ENCODE assay signal across 19 cellular contexts in genomic region chr14:69882086-69882864, GRCh38. TPM values are rescaled to one million over a fixed set of nuclear protein-coding genes. Genes with fewer than 3 reads are reported as not detected.
DNase-seq lines count a peak whose midpoint lies in the region; FAIRE-seq and TF ChIP-seq lines count a peak whose summit lies in the region.
"Had no signal": no experiment of that assay in that cellular context is flagged by ENCODE, and none has a peak within 500 bp of the region (broad histone marks: within the 10 kb centered on the region; RNA-seq: fewer than 3 reads in every experiment).

No MANE protein-coding gene starts in this region.

- no peak overlapping the region for H3K27ac ChIP-seq in kidney (ENCODE audit: low read depth in 2 of 2, low read length in 2 of 2)
- H3K27ac ChIP-seq: adrenal gland, left lung had no signal

- H3K4me1 ChIP-seq in kidney (ENCODE audit: control insufficient read depth in 1 of 2, insufficient read depth in 1 of 2, low read depth in 1 of 2, low read length in 2 of 2) = peaks cover 0 to 2% of the 10 kb centered on the region in 2 donors

- intact Hi-C loops in kidney (cut with DNase I) = no loop called here

- no peak overlapping the region for H3K4me3 ChIP-seq in H7 (ENCODE audit: insufficient read depth, low read depth, low read length)
- peak overlapping the region; percentile 5 for H3K4me3 ChIP-seq in skeletal muscle cell (ENCODE audit: low read depth, low read length)
- no peak overlapping the region for H3K4me3 ChIP-seq in kidney (ENCODE audit: low read length in 2 of 2)
- H3K4me3 ChIP-seq: adrenal gland, left lung had no signal

- peaks cover 15% of the 10 kb centered on the region for H3K4me1 Mint-ChIP-seq in glutamatergic neuron (ENCODE audit: low read depth, unreplicated experiment)
- H3K4me1 Mint-ChIP-seq: activated B cell treated with CpG ODN at 0.5 μM for 24 hours had no signal

- H3K9me3 ChIP-seq in kidney (ENCODE audit: control insufficient read depth in 1 of 2, low read length in 2 of 2) = no peaks in the 10 kb centered on the region
- H3K9me3 ChIP-seq: adrenal gland, left lung had no signal

- H3K36me3 ChIP-seq in H7 (replicated peaks; ENCODE audit: control insufficient read depth, insufficient read depth, low read length) (no peaks in the 10 kb centered on the region), kidney (ENCODE audit: control insufficient read depth in 1 of 2, insufficient read depth in 2 of 2, low read length in 2 of 2) (no peaks in the 10 kb centered on the region)
- H3K36me3 ChIP-seq: adrenal gland, left lung had no signal

- peaks cover 37% of the 10 kb centered on the region for H3K27me3 ChIP-seq in H7 (ENCODE audit: control insufficient read depth, insufficient read depth, low read length)

- no peak for TF ChIP-seq CTCF in glutamatergic neuron (IDR thresholded peaks at IDR 0.05; ENCODE audit: partially characterized antibody, unreplicated experiment)
- TF ChIP-seq CTCF in kidney (IDR thresholded peaks at IDR 0.05; ENCODE audit: borderline replicate concordance, extremely low read depth, insufficient read depth) = no peak

- H3K36me3 Mint-ChIP-seq in glutamatergic neuron (ENCODE audit: unreplicated experiment) = no peaks in the 10 kb centered on the region
- H3K36me3 Mint-ChIP-seq: naive thymus-derived CD4-positive, alpha-beta T cell; stimulated activated effector memory CD8-positive, alpha-beta T cell treated with anti-CD3 and anti-CD28 coated beads, Interleukin-12 subunit alpha, Interleukin-12 subunit beta, amount 100 ng/mL, for 72 hours had no signal

- no peak overlapping the region for H3K4me3 Mint-ChIP-seq in glutamatergic neuron (ENCODE audit: unreplicated experiment)
- H3K4me3 Mint-ChIP-seq: activated B cell treated with CpG ODN at 0.5 μM for 24 hours; naive thymus-derived CD4-positive, alpha-beta T cell; stimulated activated effector memory CD8-positive, alpha-beta T cell treated with anti-CD3 and anti-CD28 coated beads, Interleukin-12 subunit alpha, Interleukin-12 subunit beta, amount 100 ng/mL, for 72 hours had no signal

- H3K27ac Mint-ChIP-seq in glutamatergic neuron (ENCODE audit: unreplicated experiment) = no peak overlapping the region
- H3K27ac Mint-ChIP-seq: activated B cell treated with CpG ODN at 0.5 μM for 24 hours; naive thymus-derived CD4-positive, alpha-beta T cell; stimulated activated effector memory CD8-positive, alpha-beta T cell treated with anti-CD3 and anti-CD28 coated beads, Interleukin-12 subunit alpha, Interleukin-12 subunit beta, amount 100 ng/mL, for 72 hours had no signal

- peaks cover 1% of the 10 kb centered on the region for H3K9me3 Mint-ChIP-seq in glutamatergic neuron (ENCODE audit: unreplicated experiment)
- H3K9me3 Mint-ChIP-seq: activated B cell treated with CpG ODN at 0.5 μM for 24 hours; naive thymus-derived CD4-positive, alpha-beta T cell; stimulated activated effector memory CD8-positive, alpha-beta T cell treated with anti-CD3 and anti-CD28 coated beads, Interleukin-12 subunit alpha, Interleukin-12 subunit beta, amount 100 ng/mL, for 72 hours had no signal

- no peak for FAIRE-seq in kidney (lab: Jason Lieb, UNC)
- FAIRE-seq: GM12891 had no signal

- DNase-seq in H7 = peak; percentile 32
- DNase-seq in NCI-H524 treated with DMSO at 0.1 percent for 48 hours (lab: John Stamatoyannopoulos, UW) = peak; percentile 98
- peak; percentile 24 for DNase-seq in glutamatergic neuron
- no peak for DNase-seq in skeletal muscle cell (ENCODE audit: low read depth)
- no peak for DNase-seq in stimulated activated CD4-positive, alpha-beta T cell treated with anti-CD3 and anti-CD28 coated beads, Interleukin-12 subunit alpha, Interleukin-12 subunit beta, amount 100 ng/mL, for 4 hours
- no peak for DNase-seq in kidney
- no peak for DNase-seq in NCI-H510A (lab: John Stamatoyannopoulos, UW)
- DNase-seq: activated B cell treated with CpG ODN at 0.5 μM for 24 hours; activated CD4-positive, alpha-beta T cell treated with anti-CD3 and anti-CD28 coated beads, Interleukin-2, amount 50 U/mL, for 48 hours; activated effector memory CD4-positive, alpha-beta T cell treated with anti-CD3 and anti-CD28 coated beads, Interleukin-2, amount 50 U/mL, for 16 hours; adrenal gland; cortex of kidney; left lung; naive thymus-derived CD4-positive, alpha-beta T cell; NCI-H1092; NCI-H2029; stimulated activated CD4-positive, alpha-beta T cell treated with anti-CD3 and anti-CD28 coated beads, Interleukin-2, amount 100 ng/mL, for 24 hours had no signal

- peaks cover 6% of the 10 kb centered on the region for H3K27me3 Mint-ChIP-seq in glutamatergic neuron (ENCODE audit: unreplicated experiment)

- no peak overlapping the region for H3K9ac ChIP-seq in kidney (ENCODE audit: low read length in 2 of 2)

RNA-seq across cellular contexts. Expression of gene SMOC1, which starts 3.1 kb away (rescaled TPM):
- 0.11 and 0.14 TPM in 2 replicates for total RNA-seq in H7 (2014; rRNA removed; shearing (Covaris generic))
- total RNA-seq in glutamatergic neuron (ENCODE audit: unreplicated experiment) = 0.49 TPM
- 2.8 TPM for total RNA-seq in kidney
- polyA plus RNA-seq in kidney (ENCODE audit: insufficient read depth, low read depth, low replicate concordance) = 1.2 TPM
- total RNA-seq: activated B cell treated with CpG ODN at 0.5 μM for 24 hours had no signal
- polyA plus RNA-seq: naive thymus-derived CD4-positive, alpha-beta T cell had no signal

Comparison
In these comparisons a context has a peak if more than half of its experiments do, and no peak if none do; other contexts are left out.
1. DNase-seq: peak in H7 (single experiment), NCI-H524 treated with DMSO at 0.1 percent for 48 hours (single experiment) and glutamatergic neuron (single experiment); none in skeletal muscle cell (single experiment), stimulated activated CD4-positive, alpha-beta T cell treated with anti-CD3 and anti-CD28 coated beads, Interleukin-12 subunit alpha, Interleukin-12 subunit beta, amount 100 ng/mL, for 4 hours (single experiment), kidney (single experiment) and NCI-H510A (single experiment).